In genomic region chr20:54227241-54227640, GRCh38 we compare ENCODE assay signal across 14 cellular contexts. TPM values are rescaled to one million over a fixed set of nuclear protein-coding genes. Genes with fewer than 3 reads are reported as not detected.
DNase-seq lines count a peak whose midpoint lies in the region; ATAC-seq, FAIRE-seq and TF ChIP-seq lines count a peak whose summit lies in the region.
"Had no signal": no experiment of that assay in that cellular context is flagged by ENCODE, and none has a peak within 500 bp of the region (broad histone marks: within the 10 kb centered on the region; RNA-seq: fewer than 3 reads in every experiment).

No MANE protein-coding gene starts in this region.

- peak; percentile 67 for ATAC-seq in GM19035 (IDR thresholded peaks at IDR 0.05; ENCODE audit: unreplicated experiment)
- peak; percentile 79 for ATAC-seq in GM21717 (IDR thresholded peaks at IDR 0.05; ENCODE audit: unreplicated experiment)
- peak; percentile 92 for ATAC-seq in HG03108 (IDR thresholded peaks at IDR 0.05; ENCODE audit: unreplicated experiment)
- ATAC-seq in K562: no peak
- ATAC-seq in T-helper 17 cell: no peak
- ATAC-seq: gastrocnemius medialis, right cardiac atrium had no signal

- TF ChIP-seq EP300 in K562 (IDR thresholded peaks at IDR 0.05; ENCODE audit: low read length): no peak

- no peaks in the 10 kb centered on the region for H3K27me3 ChIP-seq in K562 (ENCODE audit: control insufficient read depth in 2 of 2, insufficient read depth in 2 of 2, low read length in 2 of 2)
- H3K27me3 ChIP-seq: gastrocnemius medialis had no signal

- POLR2A ChIA-PET in K562 (lab: Yijun Ruan, JAX): no interaction called here

- no peaks in the 10 kb centered on the region for H3K4me1 Mint-ChIP-seq in T-helper 17 cell

- FAIRE-seq in K562 (lab: Jason Lieb, UNC): no peak
- FAIRE-seq: H54 had no signal

- H3K9me3 ChIP-seq in K562 (replicated peaks; ENCODE audit: control insufficient read depth, insufficient read depth, low read depth, low read length): no peaks in the 10 kb centered on the region
- H3K9me3 ChIP-seq in T-helper 17 cell (ENCODE audit: control insufficient read depth, low read length, poor library complexity, severe bottlenecking): no peaks in the 10 kb centered on the region
- H3K9me3 ChIP-seq: gastrocnemius medialis had no signal

- CTCF ChIA-PET in K562 (lab: Yijun Ruan, JAX; ENCODE audit: low intra/inter-chr PET ratio): no interaction called here

- DNase-seq in K562 (ENCODE audit: extremely low read depth in 1 of 4, low spot score in 3 of 4): no peak
- DNase-seq in T-helper 17 cell: no peak
- DNase-seq in MV-4-11 (lab: John Stamatoyannopoulos, UW): no peak
- no peak for DNase-seq in NCI-H345 treated with DMSO at 0.1 percent for 48 hours (lab: John Stamatoyannopoulos, UW; ENCODE audit: unreplicated experiment)
- DNase-seq: activated CD4-positive, alpha-beta T cell treated with anti-CD3 and anti-CD28 coated beads for 1 hour; effector memory CD4-positive, alpha-beta T cell; gastrocnemius medialis; naive B cell; NCI-H187; right cardiac atrium had no signal

- no peaks in the 10 kb centered on the region for H3K27me3 Mint-ChIP-seq in T-helper 17 cell

- H3K4me3 ChIP-seq in K562: no peak overlapping the region
- H3K4me3 ChIP-seq: gastrocnemius medialis had no signal

- BruUV-seq in K562 (replicated peaks; lab: Mats Ljungman, UMichigan): no TSS peak

- H3K79me2 ChIP-seq in K562 (ENCODE audit: control insufficient read depth, insufficient read depth, low read length): no peaks in the 10 kb centered on the region

- no peaks in the 10 kb centered on the region for H3K4me1 ChIP-seq in K562 (replicated peaks in 1 of 2; ENCODE audit: control insufficient read depth in 2 of 2, insufficient read depth in 2 of 2, low read length in 2 of 2)

- H4K20me1 ChIP-seq in K562 (replicated peaks; ENCODE audit: control insufficient read depth, insufficient read depth, low read length): no peaks in the 10 kb centered on the region

- no peak overlapping the region for H3K4me3 Mint-ChIP-seq in T-helper 17 cell

- TF ChIP-seq RAD21 in K562 (CRISPR knock-in tag; conservative IDR thresholded peaks at IDR 0.05 in 1 of 2, IDR thresholded peaks at IDR 0.05 in 1 of 2): no peak

- no peak for TF ChIP-seq CTCF in K562 (IDR thresholded peaks at IDR 0.05 in 2 of 3, conservative IDR thresholded peaks at IDR 0.05 in 1 of 3; ENCODE audit: insufficient read depth in 2 of 3, low read depth in 1 of 3, low read length in 3 of 3)

- intact Hi-C loops in K562 (cut with micrococcal nuclease): no loop called here

- no peak overlapping the region for H3K9ac ChIP-seq in K562 (ENCODE audit: insufficient read depth in 1 of 2, low read depth in 2 of 2, low read length in 2 of 2)

- no peak overlapping the region for H2AFZ ChIP-seq in K562 (ENCODE audit: low read depth, low read length)

- no peak for TF ChIP-seq POLR2A in K562 (conservative IDR thresholded peaks at IDR 0.05)

- no peaks in the 10 kb centered on the region for H3K36me3 ChIP-seq in K562 (ENCODE audit: control insufficient read depth, insufficient read depth, low read length)
- H3K36me3 ChIP-seq: gastrocnemius medialis had no signal

- no peaks in the 10 kb centered on the region for H3K36me3 Mint-ChIP-seq in T-helper 17 cell (ENCODE audit: low read depth)

- H3K27ac ChIP-seq in K562 (ENCODE audit: extremely low read depth, low read depth, low read length): no peak overlapping the region
- H3K27ac ChIP-seq: gastrocnemius medialis had no signal

- H3K9me1 ChIP-seq in K562 (ENCODE audit: control insufficient read depth, insufficient read depth, low read length): no peaks in the 10 kb centered on the region

- H3K27ac Mint-ChIP-seq in T-helper 17 cell: no peak overlapping the region

- in situ Hi-C loops in K562 (cut with MboI): no loop called here

- no peak overlapping the region for H3K4me2 ChIP-seq in K562 (ENCODE audit: insufficient read depth, low read length)

TF ChIP-seq in K562, 482 proteins besides CTCF, POLR2A, EP300 and RAD21:
- no peak for TF ChIP-seq GATA2 (CRISPR knock-in tag; IDR thresholded peaks at IDR 0.05)
- TF ChIP-seq SPI1 (IDR thresholded peaks at IDR 0.05; ENCODE audit: borderline replicate concordance, low read depth, low read length): 0 out of 2 replicates have a peak, but pooled peaks have one; percentile 4

RNA-seq across cellular contexts. Expression of gene PFDN4, which starts 19.4 kb away (rescaled TPM):
- 2.6 and 8.7 TPM in 2 replicates for total RNA-seq in K562 (2011; cell fraction: chromatin; rRNA removed; ENCODE audit: low replicate concordance)
- 5.1 and 7.0 TPM in 2 replicates for total RNA-seq in K562 (2011; cell fraction: nucleolus; rRNA removed)
- 9.4 and 11.9 TPM in 2 replicates for total RNA-seq in K562 (2011; cell fraction: nucleoplasm; rRNA removed)
- total RNA-seq in K562 (2014; rRNA removed) (58.8 and 103 TPM in 2 replicates), K562 (2014; rRNA removed; fragmentation: Illumina TruSeq; extraction: Trizol) (143 and 183 TPM in 2 replicates), K562 (2015; rRNA removed; fragmentation: Illumina TruSeq; extraction: Trizol) (107 and 122 TPM in 2 replicates), K562 (2021) (53.1 and 60.1 TPM in 2 replicates), T-helper 17 cell (10 to 100 TPM; 16.9 to 21.3 TPM)
- polyA plus RNA-seq in K562 (2011; rRNA removed) (40.0 and 82.4 TPM in 2 replicates), K562 (2014; fragmentation: Illumina TruSeq; extraction: Trizol) (151 and 174 TPM in 2 replicates), K562 (2014; fragmentation: Nextera tagmentation; extraction: Ambion mirVana) (100 to 1,000 TPM; 112 to 144 TPM), K562 (2014; rRNA removed) (142 and 214 TPM in 2 replicates)
- polyA plus RNA-seq in K562 (2011; cell fraction: cytosol; rRNA removed): 5.2 and 13.6 TPM in 2 replicates
- polyA plus RNA-seq in K562 (2011; cell fraction: nucleus; rRNA removed): 4.4 and 7.0 TPM in 2 replicates
- polyA plus RNA-seq in K562 (2012): 66.9 and 88.4 TPM in 2 replicates
- polyA minus RNA-seq in K562 (2011; rRNA and poly(A)+ RNA removed): 25.9 and 29.3 TPM in 2 replicates
- polyA minus RNA-seq in K562 (2011; cell fraction: cytosol; rRNA and poly(A)+ RNA removed): 7.1 and 11.0 TPM in 2 replicates
- 3.9 and 6.0 TPM in 2 replicates for polyA minus RNA-seq in K562 (2011; cell fraction: nucleus; rRNA and poly(A)+ RNA removed)

RNA-seq across cellular contexts. Expression of gene CYP24A1, which starts 53.5 kb away (rescaled TPM):
- not detected in 2 replicates for total RNA-seq in K562 (2011; cell fraction: chromatin; rRNA removed; ENCODE audit: low replicate concordance)
- total RNA-seq in K562 (2011; cell fraction: nucleolus; rRNA removed): not detected in 2 replicates
- not detected in 2 replicates for total RNA-seq in K562 (2011; cell fraction: nucleoplasm; rRNA removed)
- total RNA-seq in K562 (2014; rRNA removed) (not detected in 2 replicates), K562 (2014; rRNA removed; fragmentation: Illumina TruSeq; extraction: Trizol) (not detected in 2 replicates), K562 (2015; rRNA removed; fragmentation: Illumina TruSeq; extraction: Trizol) (not detected in 2 replicates), K562 (2021) (not detected in 2 replicates), T-helper 17 cell (under 1 TPM in 1 of 2 donors, not detected in 1; 0.22 TPM)
- polyA plus RNA-seq in K562 (2011; rRNA removed) (0.04 TPM in 1 of 2 replicates, not detected in the other), K562 (2014; fragmentation: Illumina TruSeq; extraction: Trizol) (not detected in 2 replicates), K562 (2014; fragmentation: Nextera tagmentation; extraction: Ambion mirVana) (not detected), K562 (2014; rRNA removed) (not detected in 2 replicates)
- polyA plus RNA-seq in K562 (2011; cell fraction: cytosol; rRNA removed): not detected in 2 replicates
- not detected in 2 replicates for polyA plus RNA-seq in K562 (2011; cell fraction: nucleus; rRNA removed)
- polyA plus RNA-seq in K562 (2012): not detected in 2 replicates
- not detected in 2 replicates for polyA minus RNA-seq in K562 (2011; rRNA and poly(A)+ RNA removed)
- polyA minus RNA-seq in K562 (2011; cell fraction: cytosol; rRNA and poly(A)+ RNA removed): not detected in 2 replicates
- not detected in 2 replicates for polyA minus RNA-seq in K562 (2011; cell fraction: nucleus; rRNA and poly(A)+ RNA removed)
- total RNA-seq: right cardiac atrium had no signal
- polyA plus RNA-seq: right cardiac atrium had no signal

Comparison
In these comparisons a context has a peak if more than half of its experiments do, and no peak if none do; other contexts are left out.
1. ATAC-seq: peak in GM19035 (single experiment), GM21717 (single experiment) and HG03108 (single experiment); none in K562 (single experiment) and T-helper 17 cell (single experiment).